ENCODE assay signal across 18 cellular contexts in the genomic region with DNA sequence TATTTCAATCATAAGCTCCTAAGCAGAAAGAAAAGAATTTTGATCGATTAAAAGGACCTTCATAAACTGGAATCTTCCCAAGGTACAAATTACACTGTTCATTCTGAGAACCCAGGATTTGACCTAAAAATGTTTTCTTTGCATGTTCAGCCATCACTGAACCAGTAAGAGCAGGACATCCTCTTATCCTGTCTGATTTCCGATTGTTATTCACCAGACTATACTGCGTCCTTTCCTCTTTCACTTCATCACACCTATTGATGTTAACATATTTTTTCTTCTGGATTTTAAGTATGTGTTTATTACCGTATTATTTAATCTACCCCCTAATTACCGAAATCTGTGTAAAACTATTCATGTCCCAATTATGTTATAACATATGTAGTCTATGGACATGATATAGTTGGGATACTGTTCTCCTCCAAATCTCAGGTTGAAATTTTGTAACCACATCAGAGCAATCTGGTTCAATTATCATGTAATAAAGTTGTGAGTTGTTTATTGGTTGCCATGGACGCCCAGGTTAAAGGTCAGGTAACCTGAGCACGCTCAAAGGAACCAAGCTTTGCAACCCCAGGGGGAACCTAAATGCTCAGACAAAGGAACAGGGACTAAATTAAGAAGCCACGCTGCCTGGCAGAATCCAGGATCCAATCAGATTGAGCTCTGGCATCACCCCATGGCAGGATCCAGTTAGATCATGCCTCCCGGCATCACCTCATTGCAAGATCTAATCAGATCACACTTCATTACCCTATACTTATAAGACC. TPM values are rescaled to one million over a fixed set of nuclear protein-coding genes. Genes with fewer than 3 reads are reported as not detected.
DNase-seq lines count a peak whose midpoint lies in the region; ATAC-seq and TF ChIP-seq lines count a peak whose summit lies in the region.
"Had no signal": no experiment of that assay in that cellular context is flagged by ENCODE, and none has a peak within 500 bp of the region (broad histone marks: within the 10 kb centered on the region; RNA-seq: fewer than 3 reads in every experiment).

No MANE protein-coding gene starts in this region.

- no peaks in the 10 kb centered on the region for H3K79me2 ChIP-seq in GM23338 (replicated peaks; ENCODE audit: insufficient read depth)

- no peak overlapping the region for H2AFZ ChIP-seq in GM23338

- H3F3A ChIP-seq in GM23338 (replicated peaks; ENCODE audit: low read depth): no peaks in the 10 kb centered on the region

- H3K27ac Mint-ChIP-seq in GM23338: peak overlapping the region; percentile 88
- peak overlapping the region; percentile 89 for H3K27ac Mint-ChIP-seq in endothelial cell (ENCODE audit: unreplicated experiment)
- H3K27ac Mint-ChIP-seq: activated CD8-positive, alpha-beta T cell treated with anti-CD3 and anti-CD28 coated beads for 36 hours; CD4-positive, alpha-beta T cell; stimulated activated memory B cell treated with anti-CD40 and anti-IgM and Interleukin-4, amounts not matched to agents 10 μg/mL and 1 μg/mL and 100 μg/mL, for 72 hours had no signal

- H3K9me3 Mint-ChIP-seq in GM23338 (peaks cover 39% of the 10 kb centered on the region), endothelial cell (ENCODE audit: unreplicated experiment) (peaks cover 8% of the 10 kb centered on the region)

- peaks cover 4% of the 10 kb centered on the region for H3K27me3 Mint-ChIP-seq in GM23338 (ENCODE audit: insufficient read depth, low read depth, poor library complexity)
- peaks cover 4% of the 10 kb centered on the region for H3K27me3 Mint-ChIP-seq in endothelial cell (ENCODE audit: unreplicated experiment)
- H3K27me3 Mint-ChIP-seq: activated CD8-positive, alpha-beta T cell treated with anti-CD3 and anti-CD28 coated beads for 36 hours; CD4-positive, alpha-beta T cell; stimulated activated memory B cell treated with anti-CD40 and anti-IgM and Interleukin-4, amounts not matched to agents 10 μg/mL and 1 μg/mL and 100 μg/mL, for 72 hours had no signal

- H3K4me2 ChIP-seq in GM23338: 0 out of 2 replicates have a peak overlapping the region, but pooled peaks have one; percentile 0

- no peak overlapping the region for H3K4me3 Mint-ChIP-seq in GM23338
- no peak overlapping the region for H3K4me3 Mint-ChIP-seq in endothelial cell (ENCODE audit: unreplicated experiment)
- H3K4me3 Mint-ChIP-seq: activated CD8-positive, alpha-beta T cell treated with anti-CD3 and anti-CD28 coated beads for 36 hours; CD4-positive, alpha-beta T cell; stimulated activated memory B cell treated with anti-CD40 and anti-IgM and Interleukin-4, amounts not matched to agents 10 μg/mL and 1 μg/mL and 100 μg/mL, for 72 hours had no signal

- H3K9me2 ChIP-seq in GM23338 (ENCODE audit: insufficient read depth): 0 out of 2 replicates have a peak, but pooled peaks cover 9% of the 10 kb centered on the region

- H3K4me3 ChIP-seq in GM23338: no peak overlapping the region
- H3K4me3 ChIP-seq: skin epidermis had no signal

- H3K27ac ChIP-seq in GM23338 (ENCODE audit: low read depth): peak overlapping the region; percentile 22; the same call in 1 of the 2 replicates
- H3K27ac ChIP-seq: skin epidermis had no signal

- H3K4me1 ChIP-seq in GM23338 (ENCODE audit: insufficient read depth): peaks cover 16% of the 10 kb centered on the region

- H3K27me3 ChIP-seq in GM23338 (ENCODE audit: insufficient read depth): no peaks in the 10 kb centered on the region

- no peaks in the 10 kb centered on the region for H4K20me1 ChIP-seq in GM23338 (replicated peaks; ENCODE audit: insufficient read depth)

- H3K36me3 Mint-ChIP-seq in GM23338 (ENCODE audit: low read depth): peaks cover 30% of the 10 kb centered on the region
- H3K36me3 Mint-ChIP-seq in endothelial cell (ENCODE audit: low read depth, unreplicated experiment): peaks cover 9% of the 10 kb centered on the region

- H3K36me3 ChIP-seq in GM23338 (ENCODE audit: insufficient read depth): no peaks in the 10 kb centered on the region

- TF ChIP-seq CTCF in GM23338 (conservative IDR thresholded peaks at IDR 0.05; ENCODE audit: low read depth in 2 of 2) (no peak), endothelial cell (IDR thresholded peaks at IDR 0.05; ENCODE audit: unreplicated experiment) (no peak)

- peak; percentile 94 for ATAC-seq in GM23338
- ATAC-seq: activated CD8-positive, alpha-beta T cell treated with anti-CD3 and anti-CD28 coated beads for 36 hours; Right ventricle myocardium inferior; stimulated activated memory B cell treated with anti-CD40 and anti-IgM and Interleukin-4, amounts not matched to agents 10 μg/mL and 1 μg/mL and 100 μg/mL, for 72 hours had no signal

- H3K4me1 Mint-ChIP-seq in GM23338 (peaks cover 19% of the 10 kb centered on the region), endothelial cell (ENCODE audit: unreplicated experiment) (peaks cover 15% of the 10 kb centered on the region)

- DNase-seq in GM23338 (ENCODE audit: low spot score) (peak; percentile 92), NCI-H2171 (lab: John Stamatoyannopoulos, UW) (peak; percentile 30), endothelial cell (ENCODE audit: low spot score) (peak; percentile 27), lung microvascular endothelial cell (ENCODE audit: low read depth in 2 of 2) (peak; percentile 35 to 84), SKM-1 (lab: John Stamatoyannopoulos, UW; ENCODE audit: unreplicated experiment) (no peak), AML-193 (lab: John Stamatoyannopoulos, UW) (no peak), HUDEP-2 (lab: John Stamatoyannopoulos, UW; ENCODE audit: unreplicated experiment in 76 of 76) (no peak), DMS 273 treated with DMSO at 0.1 percent for 48 hours (lab: John Stamatoyannopoulos, UW) (no peak)
- DNase-seq: activated CD4-positive, CD25-positive, alpha-beta regulatory T cell treated with anti-CD3 and anti-CD28 coated beads, Interleukin-2, amount 50 U/mL, for 72 hours; activated CD8-positive, alpha-beta T cell treated with anti-CD3 and anti-CD28 coated beads for 36 hours; CD4-positive, alpha-beta T cell; cortex of kidney; NCI-H1092 treated with DMSO at 0.1 percent for 48 hours; NCI-H2107; NCI-H526 treated with DMSO at 0.1 percent for 48 hours had no signal

TF ChIP-seq in GM23338, 12 proteins besides CTCF, POLR2A, EP300 and RAD21 (continues in another document):
- TF ChIP-seq JUNB (IDR thresholded peaks at IDR 0.05; ENCODE audit: unreplicated experiment) (no peak), ZNF114 (CRISPR knock-in tag; IDR thresholded peaks at IDR 0.05) (no peak)
- TF ChIP-seq, protein P1, sequence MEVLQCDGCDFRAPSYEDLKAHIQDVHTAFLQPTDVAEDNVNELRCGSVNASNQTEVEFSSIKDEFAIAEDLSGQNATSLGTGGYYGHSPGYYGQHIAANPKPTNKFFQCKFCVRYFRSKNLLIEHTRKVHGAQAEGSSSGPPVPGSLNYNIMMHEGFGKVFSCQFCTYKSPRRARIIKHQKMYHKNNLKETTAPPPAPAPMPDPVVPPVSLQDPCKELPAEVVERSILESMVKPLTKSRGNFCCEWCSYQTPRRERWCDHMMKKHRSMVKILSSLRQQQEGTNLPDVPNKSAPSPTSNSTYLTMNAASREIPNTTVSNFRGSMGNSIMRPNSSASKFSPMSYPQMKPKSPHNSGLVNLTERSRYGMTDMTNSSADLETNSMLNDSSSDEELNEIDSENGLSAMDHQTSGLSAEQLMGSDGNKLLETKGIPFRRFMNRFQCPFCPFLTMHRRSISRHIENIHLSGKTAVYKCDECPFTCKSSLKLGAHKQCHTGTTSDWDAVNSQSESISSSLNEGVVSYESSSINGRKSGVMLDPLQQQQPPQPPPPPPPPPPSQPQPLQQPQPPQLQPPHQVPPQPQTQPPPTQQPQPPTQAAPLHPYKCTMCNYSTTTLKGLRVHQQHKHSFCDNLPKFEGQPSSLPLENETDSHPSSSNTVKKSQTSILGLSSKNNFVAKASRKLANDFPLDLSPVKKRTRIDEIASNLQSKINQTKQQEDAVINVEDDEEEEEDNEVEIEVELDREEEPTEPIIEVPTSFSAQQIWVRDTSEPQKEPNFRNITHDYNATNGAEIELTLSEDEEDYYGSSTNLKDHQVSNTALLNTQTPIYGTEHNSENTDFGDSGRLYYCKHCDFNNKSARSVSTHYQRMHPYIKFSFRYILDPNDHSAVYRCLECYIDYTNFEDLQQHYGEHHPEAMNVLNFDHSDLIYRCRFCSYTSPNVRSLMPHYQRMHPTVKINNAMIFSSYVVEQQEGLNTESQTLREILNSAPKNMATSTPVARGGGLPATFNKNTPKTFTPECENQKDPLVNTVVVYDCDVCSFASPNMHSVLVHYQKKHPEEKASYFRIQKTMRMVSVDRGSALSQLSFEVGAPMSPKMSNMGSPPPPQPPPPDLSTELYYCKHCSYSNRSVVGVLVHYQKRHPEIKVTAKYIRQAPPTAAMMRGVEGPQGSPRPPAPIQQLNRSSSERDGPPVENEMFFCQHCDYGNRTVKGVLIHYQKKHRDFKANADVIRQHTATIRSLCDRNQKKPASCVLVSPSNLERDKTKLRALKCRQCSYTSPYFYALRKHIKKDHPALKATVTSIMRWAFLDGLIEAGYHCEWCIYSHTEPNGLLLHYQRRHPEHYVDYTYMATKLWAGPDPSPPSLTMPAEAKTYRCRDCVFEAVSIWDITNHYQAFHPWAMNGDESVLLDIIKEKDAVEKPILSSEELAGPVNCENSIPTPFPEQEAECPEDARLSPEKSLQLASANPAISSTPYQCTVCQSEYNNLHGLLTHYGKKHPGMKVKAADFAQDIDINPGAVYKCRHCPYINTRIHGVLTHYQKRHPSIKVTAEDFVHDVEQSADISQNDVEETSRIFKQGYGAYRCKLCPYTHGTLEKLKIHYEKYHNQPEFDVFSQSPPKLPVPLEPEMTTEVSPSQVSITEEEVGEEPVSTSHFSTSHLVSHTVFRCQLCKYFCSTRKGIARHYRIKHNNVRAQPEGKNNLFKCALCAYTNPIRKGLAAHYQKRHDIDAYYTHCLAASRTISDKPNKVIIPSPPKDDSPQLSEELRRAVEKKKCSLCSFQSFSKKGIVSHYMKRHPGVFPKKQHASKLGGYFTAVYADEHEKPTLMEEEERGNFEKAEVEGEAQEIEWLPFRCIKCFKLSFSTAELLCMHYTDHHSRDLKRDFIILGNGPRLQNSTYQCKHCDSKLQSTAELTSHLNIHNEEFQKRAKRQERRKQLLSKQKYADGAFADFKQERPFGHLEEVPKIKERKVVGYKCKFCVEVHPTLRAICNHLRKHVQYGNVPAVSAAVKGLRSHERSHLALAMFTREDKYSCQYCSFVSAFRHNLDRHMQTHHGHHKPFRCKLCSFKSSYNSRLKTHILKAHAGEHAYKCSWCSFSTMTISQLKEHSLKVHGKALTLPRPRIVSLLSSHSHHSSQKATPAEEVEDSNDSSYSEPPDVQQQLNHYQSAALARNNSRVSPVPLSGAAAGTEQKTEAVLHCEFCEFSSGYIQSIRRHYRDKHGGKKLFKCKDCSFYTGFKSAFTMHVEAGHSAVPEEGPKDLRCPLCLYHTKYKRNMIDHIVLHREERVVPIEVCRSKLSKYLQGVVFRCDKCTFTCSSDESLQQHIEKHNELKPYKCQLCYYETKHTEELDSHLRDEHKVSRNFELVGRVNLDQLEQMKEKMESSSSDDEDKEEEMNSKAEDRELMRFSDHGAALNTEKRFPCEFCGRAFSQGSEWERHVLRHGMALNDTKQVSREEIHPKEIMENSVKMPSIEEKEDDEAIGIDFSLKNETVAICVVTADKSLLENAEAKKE (CRISPR knock-in tag; IDR thresholded peaks at IDR 0.05): no peak

RNA-seq across cellular contexts. Expression of gene TBC1D8, which starts 11.6 kb away (rescaled TPM):
- total RNA-seq in GM23338 (2014; rRNA removed; shearing (Covaris generic)): 36.9 and 39.5 TPM in 2 replicates
- polyA plus RNA-seq in GM23338 (2016; fragmentation: Nextera tagmentation; extraction: Ambion mirVana): 15.5 and 18.0 TPM in 2 replicates
- total RNA-seq in endothelial cell (ENCODE audit: unreplicated experiment) (27.5 TPM), lung microvascular endothelial cell (62.8 and 96.8 TPM in 2 replicates)

Comparison
In these comparisons a context has a peak if more than half of its experiments do, and no peak if none do; other contexts are left out.
1. DNase-seq: peak in GM23338 (single experiment), NCI-H2171 (single experiment), endothelial cell (single experiment) and lung microvascular endothelial cell (2 of 2); none in SKM-1 (single experiment), AML-193 (0 of 2), HUDEP-2 (0 of 76) and DMS 273 treated with DMSO at 0.1 percent for 48 hours (single experiment).